ENCODE assay signal across 33 cellular contexts in the genomic region with DNA sequence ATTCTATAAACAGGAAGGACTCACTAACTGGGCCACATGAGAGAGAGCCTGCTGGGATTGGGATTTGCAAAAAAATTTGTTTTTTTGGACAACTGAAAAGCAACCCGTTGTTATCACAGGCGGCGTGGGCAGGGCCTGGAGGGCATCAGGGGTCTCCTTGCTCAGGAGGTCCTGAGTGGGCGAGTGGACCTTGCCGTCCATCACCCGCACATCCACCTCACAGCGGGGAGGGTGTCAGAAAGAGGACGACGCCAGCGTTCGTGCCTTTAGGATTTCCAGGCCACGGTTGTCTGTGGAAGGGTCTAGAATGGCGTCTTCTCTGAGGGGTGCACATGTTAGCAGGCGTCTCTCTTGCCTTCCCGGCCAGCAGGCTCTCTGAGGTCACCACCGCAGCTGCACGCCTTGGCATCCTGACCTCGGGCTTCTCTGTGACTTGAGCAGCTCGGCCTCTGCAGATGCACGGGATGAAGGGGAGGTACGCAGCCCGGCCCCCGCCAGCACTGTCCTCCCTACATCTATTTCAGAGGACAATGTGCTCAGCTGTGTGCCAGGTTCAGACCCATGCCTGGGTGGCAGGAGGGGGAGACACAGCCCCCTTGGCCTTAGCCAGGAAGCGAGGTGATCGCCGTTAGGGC.
"Had no signal": no experiment of that assay in that cellular context is flagged by ENCODE, and none has a peak within 500 bp of the region (broad histone marks: within the 10 kb centered on the region; RNA-seq: fewer than 3 reads in every experiment).

No MANE protein-coding gene starts in this region.

- DNase-seq: activated B cell treated with CpG ODN at 0.5 μM for 24 hours; activated CD4-positive, alpha-beta T cell treated with anti-CD3 and anti-CD28 coated beads for 48 hours; activated CD4-positive, alpha-beta T cell treated with anti-CD3 and anti-CD28 coated beads, Interleukin-2, amount 50 U/mL, for 1 hour; activated CD4-positive, alpha-beta T cell treated with anti-CD3 and anti-CD28 coated beads, Interleukin-2, amount 50 U/mL, for 48 hours; activated CD8-positive, alpha-beta memory T cell treated with anti-CD3 and anti-CD28 coated beads for 24 hours; activated CD8-positive, alpha-beta T cell treated with anti-CD3 and anti-CD28 coated beads for 36 hours; activated gamma-delta T cell; activated naive CD4-positive, alpha-beta T cell; activated naive CD4-positive, alpha-beta T cell treated with anti-CD3 and anti-CD28 coated beads, Interleukin-2, amount 10 ng/mL, durations not matched to agents 7 days and 5 days; activated naive CD8-positive, alpha-beta T cell treated with anti-CD3 and anti-CD28 coated beads, Interleukin-2, amount 50 U/mL, for 24 hours; activated T-cell treated with anti-CD3 and anti-CD28 coated beads, Interleukin-2, amount 50 U/mL, for 4 hours; adrenal gland; amygdala; body of pancreas; central memory CD4-positive, alpha-beta T cell; cerebellar nuclear complex; effector memory CD4-positive, alpha-beta T cell; endodermal cell; foreskin fibroblast; gastrocnemius medialis; glutamatergic neuron; T-helper 1 cell; T-helper 17 cell; T1000; WERI-Rb-1 had no signal

- ATAC-seq: activated CD4-positive, CD25-positive, alpha-beta regulatory T cell treated with anti-CD3 and anti-CD28 coated beads, Interleukin-2, amount 50 U/mL, for 24 hours; activated CD8-positive, alpha-beta T cell treated with anti-CD3 and anti-CD28 coated beads for 36 hours; activated naive CD4-positive, alpha-beta T cell treated with anti-CD3 and anti-CD28 coated beads, Interleukin-2, amount 50 U/mL, for 72 hours; activated naive CD8-positive, alpha-beta T cell treated with anti-CD3 and anti-CD28 coated beads, Interleukin-2, amount 50 U/mL, for 24 hours; activated T-cell treated with anti-CD3 and anti-CD28 coated beads, Interleukin-2, amount 50 U/mL, for 4 hours; activated T-helper 17 cell treated with anti-CD3 and anti-CD28 coated beads, Interleukin-2, amount 50 U/mL, for 72 hours; body of pancreas; esophagus mucosa; gastrocnemius medialis; T-helper 17 cell had no signal

- H3K4me3 ChIP-seq: adrenal gland, body of pancreas, breast epithelium, cardiac muscle cell, coronary artery, dorsolateral prefrontal cortex, gastrocnemius medialis had no signal

- H3K27me3 ChIP-seq: adrenal gland, body of pancreas, gastrocnemius medialis had no signal

- H3K36me3 ChIP-seq: adrenal gland, breast epithelium, cardiac muscle cell, gastrocnemius medialis, WERI-Rb-1 had no signal

- H3K27ac ChIP-seq: adrenal gland, body of pancreas, breast epithelium, cardiac muscle cell, coronary artery, dorsolateral prefrontal cortex, gastrocnemius medialis, WERI-Rb-1 had no signal

- H3K4me1 ChIP-seq: adrenal gland, body of pancreas, breast epithelium, gastrocnemius medialis had no signal

- H3K9me3 ChIP-seq: adrenal gland, body of pancreas, breast epithelium, gastrocnemius medialis had no signal
